In the genomic region with DNA sequence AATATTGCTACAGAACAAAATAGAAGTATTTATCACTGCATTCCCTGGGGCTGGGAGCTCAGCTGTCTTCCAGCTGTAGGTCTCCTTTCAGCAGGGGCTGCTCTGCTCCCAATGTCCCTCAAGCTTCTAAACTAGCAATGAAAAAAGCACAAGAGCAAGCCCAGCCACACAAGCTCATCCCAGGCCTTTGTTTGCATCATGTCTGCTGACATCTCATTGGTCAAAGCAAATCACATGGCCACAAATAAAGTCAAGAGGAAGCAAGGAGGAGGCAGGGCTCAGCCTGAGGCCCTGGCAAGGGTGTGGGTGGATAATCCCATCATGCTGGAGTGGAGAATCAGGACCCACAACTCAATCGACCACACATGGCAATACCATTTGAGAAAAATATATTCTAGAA, we compare ENCODE assay signal across 8 cellular contexts. TPM values are rescaled to one million over a fixed set of nuclear protein-coding genes. Genes with fewer than 3 reads are reported as not detected.
DNase-seq lines count a peak whose midpoint lies in the region; ATAC-seq and TF ChIP-seq lines count a peak whose summit lies in the region.

No MANE protein-coding gene starts in this region.

- intact Hi-C loops in heart right ventricle (cut with DNase I): loop anchor here in 3 of 10 donors (10.0 kb wide), 2 partner anchors 361 to 371 kb away; no protein-coding TSS in a partner anchor

- DNase-seq in Caki2 (ENCODE audit: low read depth) (peak; percentile 68), HuH-7 (ENCODE audit: low spot score) (peak; percentile 87), SJCRH30 (peak; percentile 31 to 67), foreskin melanocyte (peak; percentile 68), heart right ventricle (no peak)

- H3K27ac ChIP-seq in SJCRH30 (no peak overlapping the region), heart right ventricle (no peak overlapping the region)

- no peak for TF ChIP-seq CTCF in heart right ventricle (IDR thresholded peaks at IDR 0.05)

- H3K9me3 ChIP-seq in SJCRH30 (replicated peaks): no peaks in the 10 kb centered on the region
- H3K9me3 ChIP-seq in heart right ventricle: no peaks in the 10 kb centered on the region

- whole genome bisulfite sequencing in heart right ventricle, 2 donors: 52 to 53% methylated on average over 1 of the region's 1 CpG

- H3K4me1 ChIP-seq in SJCRH30: peaks cover 5% of the 10 kb centered on the region; the same call in 1 of the 2 replicates
- peaks cover 0 to 25% (median 5%) of the 10 kb centered on the region in 9 donors for H3K4me1 ChIP-seq in heart right ventricle

- H3K4me3 ChIP-seq in SJCRH30 (no peak overlapping the region), heart right ventricle (no peak overlapping the region)

- H3K27me3 ChIP-seq in SJCRH30: 0 out of 2 replicates have a peak, but pooled peaks cover 4% of the 10 kb centered on the region
- peaks cover 0 to 26% (median 0%) of the 10 kb centered on the region in 7 donors for H3K27me3 ChIP-seq in heart right ventricle

- H3K36me3 ChIP-seq in SJCRH30 (no peaks in the 10 kb centered on the region), heart right ventricle (no peaks in the 10 kb centered on the region)

- in situ Hi-C loops in Caki2 (cut with HindIII; ENCODE audit: low pct_unique_long_range_greater_than_20kb, low sequenced_read_pairs): no loop called here

- no peak for ATAC-seq in GM21619 (IDR thresholded peaks at IDR 0.05; ENCODE audit: unreplicated experiment)
- no peak for ATAC-seq in HG02610 (IDR thresholded peaks at IDR 0.05; ENCODE audit: unreplicated experiment)
- ATAC-seq in HG03280 (IDR thresholded peaks at IDR 0.05; ENCODE audit: unreplicated experiment): no peak
- ATAC-seq in heart right ventricle: no peak

RNA-seq across cellular contexts. Expression of a gene that starts 2.2 kb away (rescaled TPM):
- 26.7 and 37.0 TPM in 2 replicates for total RNA-seq in Caki2 (2014; rRNA removed; shearing (Covaris generic); ENCODE audit: low replicate concordance)
- total RNA-seq in SJCRH30 (2014; rRNA removed; shearing (Covaris generic)): not detected in 2 replicates
- 1 to 10 TPM in 2 of 10 donors, under 1 TPM in 8; 0.27 to 1.9 (median 0.70) TPM for total RNA-seq in heart right ventricle
- polyA plus RNA-seq in heart right ventricle: under 1 TPM; 0.19 to 0.44 TPM

RNA-seq across cellular contexts. Expression of a gene that starts 36.5 kb away (rescaled TPM):
- 935 and 1,047 TPM in 2 replicates for total RNA-seq in Caki2 (2014; rRNA removed; shearing (Covaris generic); ENCODE audit: low replicate concordance)
- 117 and 121 TPM in 2 replicates for total RNA-seq in SJCRH30 (2014; rRNA removed; shearing (Covaris generic))
- total RNA-seq in heart right ventricle: 100 to 1,000 TPM; 353 to 802 (median 569) TPM
- 100 to 1,000 TPM; 261 to 538 TPM for polyA plus RNA-seq in heart right ventricle

Comparison
In these comparisons a context has a peak if more than half of its experiments do, and no peak if none do; other contexts are left out.
1. DNase-seq: peak in Caki2 (single experiment), HuH-7 (single experiment), SJCRH30 (2 of 2) and foreskin melanocyte (single experiment); none in heart right ventricle (0 of 2).